ENCODE assay signal across 1 cellular context in genomic region chr7:74214816-74215630, GRCh38.
TF ChIP-seq lines count a peak whose summit lies in the region.

No MANE protein-coding gene starts in this region.

TF ChIP-seq in WTC11, 78 proteins besides CTCF, POLR2A, EP300 and RAD21 (continued from another document):
- TF ChIP-seq GRHL2 (CRISPR knock-in tag; IDR thresholded peaks at IDR 0.05; ENCODE audit: insufficient replicate concordance, severe bottlenecking), result no peak
TF ChIP-seq in WTC11: peak in this region for 0.
